Comparison of ENCODE assay signal across 8 cellular contexts in genomic region chr16:11354733-11355574, GRCh38. TPM values are rescaled to one million over a fixed set of nuclear protein-coding genes. Genes with fewer than 3 reads are reported as not detected.
A peak's percentile ranks its signal among the peaks of the same experiment; 100 is the strongest.
DNase-seq lines count a peak whose midpoint lies in the region; ATAC-seq and FAIRE-seq lines count a peak whose summit lies in the region.

No MANE protein-coding gene starts in this region.

- ATAC-seq in HG03175 (IDR thresholded peaks at IDR 0.05; ENCODE audit: unreplicated experiment): peak; percentile 76

- no peak overlapping the region for H3K4me3 ChIP-seq in MG63

- 0 out of 2 replicates have a peak, but pooled peaks cover 1% of the 10 kb centered on the region for H3K9me3 ChIP-seq in MG63

- peak; percentile 61 for DNase-seq in GM19239 (ENCODE audit: insufficient read length, low spot score)
- peak; percentile 42 for DNase-seq in activated CD4-positive, CD25-positive, alpha-beta regulatory T cell treated with anti-CD3 and anti-CD28 coated beads, Interleukin-2, amount 50 U/mL, for 16 hours (ENCODE audit: low read depth, low spot score)
- peak; percentile 49 for DNase-seq in effector CD4-positive, alpha-beta T cell
- DNase-seq in stimulated activated CD4-positive, alpha-beta T cell treated with anti-CD3 and anti-CD28 coated beads, TNF-alpha, amount 100 ng/mL, for 4 hours (ENCODE audit: low read depth in 3 of 3): peak; percentile 31 to 61 (median 35)
- no peak for DNase-seq in retina
- DNase-seq in MG63: no peak
- no peak for DNase-seq in Ammon's horn (ENCODE audit: low spot score)

- no peaks in the 10 kb centered on the region for H3K27me3 ChIP-seq in MG63

- peak; percentile 91 for FAIRE-seq in GM19239 (lab: Jason Lieb, UNC)

- peaks cover 19% of the 10 kb centered on the region for H3K36me3 ChIP-seq in MG63

RNA-seq across cellular contexts. Expression of gene RMI2, which starts 9.7 kb away (rescaled TPM):
- 25.8 and 27.4 TPM in 2 replicates for total RNA-seq in MG63 (2014; rRNA removed; shearing (Covaris generic); ENCODE audit: low replicate concordance)

Comparison
In these comparisons a context has a peak if more than half of its experiments do, and no peak if none do; other contexts are left out.
1. DNase-seq: peak in GM19239 (single experiment), activated CD4-positive, CD25-positive, alpha-beta regulatory T cell treated with anti-CD3 and anti-CD28 coated beads, Interleukin-2, amount 50 U/mL, for 16 hours (single experiment), effector CD4-positive, alpha-beta T cell (single experiment) and stimulated activated CD4-positive, alpha-beta T cell treated with anti-CD3 and anti-CD28 coated beads, TNF-alpha, amount 100 ng/mL, for 4 hours (3 of 3); none in retina (single experiment), MG63 (single experiment) and Ammon's horn (single experiment).